ENCODE assay signal across 8 cellular contexts in genomic region chr1:184296466-184297243, GRCh38.
DNase-seq lines count a peak whose midpoint lies in the region; ATAC-seq and TF ChIP-seq lines count a peak whose summit lies in the region.

No MANE protein-coding gene starts in this region.

- H3K27ac ChIP-seq in WERI-Rb-1 (no peak overlapping the region), skeletal muscle tissue (ENCODE audit: low read depth, low read length) (peak overlapping the region; percentile 80)

- intact Hi-C loops in left cardiac atrium (cut with DNase I) = loop anchor here in 1 of 2 donors (2.0 kb wide), 1 partner anchor 90 kb away; the partner anchor contains the start of gene C1orf21

- ATAC-seq in left cardiac atrium (peak; percentile 92 to 93), HG03432 (IDR thresholded peaks at IDR 0.05; ENCODE audit: unreplicated experiment) (no peak), GM21367 (IDR thresholded peaks at IDR 0.05; ENCODE audit: unreplicated experiment) (no peak)

- H3K27me3 ChIP-seq in WERI-Rb-1 (ENCODE audit: insufficient read depth, low read depth, severe bottlenecking) (no peaks in the 10 kb centered on the region), skeletal muscle tissue (ENCODE audit: control insufficient read depth in 3 of 3, insufficient read depth in 3 of 3, low read length in 3 of 3) (no peaks in the 10 kb centered on the region)

- DNase-seq in GM12865 (ENCODE audit: low read depth) (peak; percentile 40), WERI-Rb-1 (peak; percentile 22), left cardiac atrium (peak; percentile 96)
- DNase-seq in activated naive CD4-positive, alpha-beta T cell treated with Interleukin-2 at 50 U/mL for 16 hours = no peak
- DNase-seq in activated naive CD4-positive, alpha-beta T cell treated with anti-CD3 and anti-CD28 coated beads, Interleukin-2, amount 50 U/mL, for 16 hours = no peak

- H3K36me3 ChIP-seq in WERI-Rb-1 = no peaks in the 10 kb centered on the region
- no peaks in the 10 kb centered on the region for H3K36me3 ChIP-seq in skeletal muscle tissue (ENCODE audit: control insufficient read depth in 3 of 3, insufficient read depth in 3 of 3, low read length in 3 of 3)

- TF ChIP-seq CTCF in GM12865 (IDR thresholded peaks at IDR 0.05; ENCODE audit: insufficient read depth, low read depth, low read length, missing control alignments) (no peak), WERI-Rb-1 (IDR thresholded peaks at IDR 0.05; ENCODE audit: low read depth, low read length) (no peak)

- peaks cover 25 to 29% (median 26%) of the 10 kb centered on the region in 3 donors for H3K4me1 ChIP-seq in skeletal muscle tissue (ENCODE audit: control insufficient read depth in 3 of 3, insufficient read depth in 3 of 3, low read length in 3 of 3)

- H3K4me3 ChIP-seq in GM12865 (ENCODE audit: low read depth, low read length) = no peak overlapping the region
- no peak overlapping the region for H3K4me3 ChIP-seq in WERI-Rb-1 (ENCODE audit: low read depth, low read length)
- H3K4me3 ChIP-seq in skeletal muscle tissue (ENCODE audit: low read length in 3 of 3) = peak overlapping the region in 2 of 3 donors; percentile 46 to 49

- no peaks in the 10 kb centered on the region for H3K9me3 ChIP-seq in WERI-Rb-1 (ENCODE audit: severe bottlenecking)
- no peaks in the 10 kb centered on the region for H3K9me3 ChIP-seq in skeletal muscle tissue (ENCODE audit: control insufficient read depth in 3 of 3, low read length in 3 of 3)

- H3K9ac ChIP-seq in skeletal muscle tissue (ENCODE audit: low read depth in 1 of 3, low read length in 3 of 3) = peak overlapping the region; percentile 45 to 66 (median 54)

Comparison
In these comparisons a context has a peak if more than half of its experiments do, and no peak if none do; other contexts are left out.
1. DNase-seq: peak in GM12865 (single experiment), WERI-Rb-1 (single experiment) and left cardiac atrium (single experiment); none in activated naive CD4-positive, alpha-beta T cell treated with Interleukin-2 at 50 U/mL for 16 hours (single experiment) and activated naive CD4-positive, alpha-beta T cell treated with anti-CD3 and anti-CD28 coated beads, Interleukin-2, amount 50 U/mL, for 16 hours (single experiment).
2. H3K4me3 ChIP-seq: peak in skeletal muscle tissue (2 of 3); none in GM12865 (single experiment) and WERI-Rb-1 (single experiment).
3. ATAC-seq: peak in left cardiac atrium (2 of 2); none in HG03432 (single experiment) and GM21367 (single experiment).